Comparison of ENCODE assay signal across 10 cellular contexts in genomic region chr5:117077142-117077541, GRCh38.
DNase-seq lines count a peak whose midpoint lies in the region; ATAC-seq and TF ChIP-seq lines count a peak whose summit lies in the region.
"Had no signal": no experiment of that assay in that cellular context is flagged by ENCODE, and none has a peak within 500 bp of the region (broad histone marks: within the 10 kb centered on the region; RNA-seq: fewer than 3 reads in every experiment).

No MANE protein-coding gene starts in this region.

- no peak for TF ChIP-seq POLR2A in sigmoid colon (IDR thresholded peaks at IDR 0.05)

- no peak for ATAC-seq in aorta (ENCODE audit: low FRiP score)

- intact Hi-C loops in aorta (cut with DNase I) (loop anchor here in 1 of 2 donors (5.0 kb wide), 1 partner anchor 95 kb away; no protein-coding TSS in a partner anchor), sigmoid colon (cut with DNase I) (no loop called here)

- 81 to 86% methylated on average over 2 of the region's 2 CpGs for WGBS in aorta, 2 donors
- WGBS in sigmoid colon, 2 donors = 75 to 87% methylated on average over 2 of the region's 2 CpGs

- no peak for TF ChIP-seq EP300 in sigmoid colon (IDR thresholded peaks at IDR 0.05)

- TF ChIP-seq CTCF in AG10803 (conservative IDR thresholded peaks at IDR 0.05; ENCODE audit: low read length) (peak; percentile 9; the same call in 1 of the 2 replicates), GM12875 (IDR thresholded peaks at IDR 0.05; ENCODE audit: borderline replicate concordance, insufficient read depth, low read depth, low read length) (peak; percentile 33; the same call in 1 of the 2 replicates), foreskin fibroblast (IDR thresholded peaks at IDR 0.05; ENCODE audit: low read depth, low read length) (peak; percentile 14), sigmoid colon (IDR thresholded peaks at IDR 0.05) (no peak)

- no peaks in the 10 kb centered on the region for H3K36me3 ChIP-seq in aorta (ENCODE audit: control insufficient read depth in 1 of 2, insufficient read depth in 2 of 2, low read length in 1 of 2)
- no peaks in the 10 kb centered on the region for H3K36me3 ChIP-seq in sigmoid colon

- no peaks in the 10 kb centered on the region for H3K4me1 ChIP-seq in aorta (ENCODE audit: control insufficient read depth in 1 of 2, insufficient read depth in 2 of 2, low read length in 2 of 2)
- H3K4me1 ChIP-seq in sigmoid colon = no peaks in the 10 kb centered on the region

- peaks cover under 1% of the 10 kb centered on the region for H3K9me3 ChIP-seq in aorta (ENCODE audit: control insufficient read depth, low read length)
- H3K9me3 ChIP-seq in sigmoid colon = peaks cover 0 to under 1% (median 0%) of the 10 kb centered on the region in 4 donors

- H3K27me3 ChIP-seq in aorta (ENCODE audit: control insufficient read depth in 1 of 2, insufficient read depth in 2 of 2, low read length in 1 of 2) = no peaks in the 10 kb centered on the region
- no peaks in the 10 kb centered on the region for H3K27me3 ChIP-seq in sigmoid colon

- H3K27ac ChIP-seq in aorta (ENCODE audit: low read depth in 1 of 2, low read length in 2 of 2) = no peak overlapping the region
- H3K27ac ChIP-seq in sigmoid colon = no peak overlapping the region

- DNase-seq in AG10803 (ENCODE audit: low read depth) (no peak), OCI-M1 (lab: John Stamatoyannopoulos, UW) (peak; percentile 0), foreskin fibroblast (no peak), aorta (no peak), GDM1 (lab: John Stamatoyannopoulos, UW) (no peak), sigmoid colon (no peak)
- DNase-seq in stimulated activated CD4-positive, alpha-beta T cell treated with anti-CD3 and anti-CD28 coated beads, Interleukin-15, amount 100 ng/mL, for 24 hours = no peak
- DNase-seq: activated CD8-positive, alpha-beta memory T cell treated with anti-CD3 and anti-CD28 coated beads, Interleukin-2, amount 50 U/mL, for 4 hours; EL had no signal

- no peak overlapping the region for H3K4me3 ChIP-seq in AG10803 (ENCODE audit: low read length)
- no peak overlapping the region for H3K4me3 ChIP-seq in GM12875 (ENCODE audit: low read depth, low read length)
- no peak overlapping the region for H3K4me3 ChIP-seq in foreskin fibroblast (ENCODE audit: low read depth in 1 of 2, low read length in 2 of 2)
- no peak overlapping the region for H3K4me3 ChIP-seq in aorta (ENCODE audit: low read length in 2 of 2)
- H3K4me3 ChIP-seq in sigmoid colon = no peak overlapping the region

Comparison
In these comparisons a context has a peak if more than half of its experiments do, and no peak if none do; other contexts are left out.
1. CTCF ChIP-seq: peak in AG10803 (single experiment), GM12875 (single experiment) and foreskin fibroblast (single experiment); none in sigmoid colon (0 of 4).